ENCODE assay signal across 24 cellular contexts in the genomic region with DNA sequence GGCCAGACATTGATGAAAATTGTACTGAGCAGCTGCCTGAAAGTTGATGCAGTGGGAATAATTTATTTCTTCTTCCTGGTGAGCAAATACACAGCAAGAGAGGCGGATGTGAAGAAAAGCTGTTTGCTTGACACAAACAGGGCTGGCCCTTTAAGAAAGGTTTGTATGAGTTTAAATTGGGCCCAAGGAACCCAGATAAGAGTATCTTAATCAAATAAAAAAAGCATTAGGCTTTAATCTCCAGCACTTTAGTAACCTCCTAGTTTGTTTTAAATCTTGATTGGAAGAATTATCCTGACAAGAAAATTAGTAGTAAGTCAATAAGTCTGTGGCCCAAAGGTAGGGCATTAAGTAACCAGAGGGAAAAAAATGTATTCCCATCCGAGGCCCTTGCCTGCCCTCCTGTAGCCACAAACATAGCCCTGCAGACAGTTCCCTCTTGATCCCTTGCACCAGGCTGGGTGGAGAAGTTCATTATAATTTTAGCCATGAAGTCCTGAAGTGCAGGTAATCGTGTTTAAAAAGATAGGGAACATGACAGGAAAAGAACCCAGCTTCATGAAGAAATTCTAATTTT.
"Had no signal": no experiment of that assay in that cellular context is flagged by ENCODE, and none has a peak within 500 bp of the region (broad histone marks: within the 10 kb centered on the region; RNA-seq: fewer than 3 reads in every experiment).

No MANE protein-coding gene starts in this region.

- H3K36me3 Mint-ChIP-seq: activated CD8-positive, alpha-beta memory T cell treated with anti-CD3 and anti-CD28 coated beads, Interleukin-2, amount 10 ng/mL, durations not matched to agents 7 days and 5 days; activated naive CD4-positive, alpha-beta T cell treated with anti-CD3 and anti-CD28 coated beads, Interleukin-2, amount 50 U/mL, for 24 hours; mesothelial cell of epicardium; naive B cell; stimulated activated naive B cell treated with anti-CD40 and anti-IgM and Interleukin-4, amounts not matched to agents 10 μg/mL and 1 μg/mL and 100 μg/mL, for 72 hours had no signal

- H3K4me3 ChIP-seq: esophagus muscularis mucosa, right atrium auricular region, stomach, thyroid gland, upper lobe of left lung, vagina had no signal

- H3K4me1 ChIP-seq: esophagus muscularis mucosa, foreskin keratinocyte, right atrium auricular region, thyroid gland, upper lobe of left lung, vagina had no signal

- H3K9me3 Mint-ChIP-seq: activated B cell treated with CpG ODN at 0.5 μM for 24 hours; activated naive CD4-positive, alpha-beta T cell treated with anti-CD3 and anti-CD28 coated beads, Interleukin-2, amount 50 U/mL, for 24 hours; activated naive CD8-positive, alpha-beta T cell treated with anti-CD3 and anti-CD28 coated beads, Interleukin-2, amount 50 U/mL, for 24 hours; activated T-helper 2 cell treated with anti-CD3 and anti-CD28 coated beads, Interferon-gamma antibody, Interleukin-2, Interleukin-4, amounts not matched to agents 10 μg/mL and 5 μg/mL and 100 μg/mL, durations not matched to agents 14 hours and 24 hours and 36 hours; stimulated activated naive B cell treated with anti-CD40 and anti-IgM and Interleukin-4, amounts not matched to agents 10 μg/mL and 1 μg/mL and 100 μg/mL, for 72 hours had no signal

- H3K36me3 ChIP-seq: esophagus muscularis mucosa, right atrium auricular region, stomach, thyroid gland, upper lobe of left lung, vagina had no signal

- H3K27ac Mint-ChIP-seq: activated B cell treated with CpG ODN at 0.5 μM for 24 hours; activated CD8-positive, alpha-beta memory T cell treated with anti-CD3 and anti-CD28 coated beads, Interleukin-2, amount 10 ng/mL, durations not matched to agents 7 days and 5 days; activated CD8-positive, alpha-beta T cell treated with anti-CD3 and anti-CD28 coated beads, Interleukin-2, amount 10 ng/mL, durations not matched to agents 7 days and 5 days; activated naive CD4-positive, alpha-beta T cell treated with anti-CD3 and anti-CD28 coated beads, Interleukin-2, amount 50 U/mL, for 24 hours; activated naive CD8-positive, alpha-beta T cell treated with anti-CD3 and anti-CD28 coated beads, Interleukin-2, amount 50 U/mL, for 24 hours; activated T-helper 2 cell treated with anti-CD3 and anti-CD28 coated beads, Interferon-gamma antibody, Interleukin-2, Interleukin-4, amounts not matched to agents 10 μg/mL and 5 μg/mL and 100 μg/mL, durations not matched to agents 14 hours and 24 hours and 36 hours; mesothelial cell of epicardium; naive B cell; stimulated activated naive B cell treated with anti-CD40 and anti-IgM and Interleukin-4, amounts not matched to agents 10 μg/mL and 1 μg/mL and 100 μg/mL, for 72 hours; T-helper 17 cell had no signal

- H3K27ac ChIP-seq: esophagus muscularis mucosa, foreskin keratinocyte, right atrium auricular region, stomach, thyroid gland, upper lobe of left lung, vagina had no signal

- H3K27me3 ChIP-seq: foreskin keratinocyte, right atrium auricular region, thyroid gland, upper lobe of left lung, vagina had no signal

- DNase-seq: activated B cell treated with CpG ODN at 0.5 μM for 24 hours; activated CD8-positive, alpha-beta memory T cell treated with anti-CD3 and anti-CD28 coated beads, Interleukin-2, amount 10 ng/mL, durations not matched to agents 7 days and 5 days; activated CD8-positive, alpha-beta T cell treated with anti-CD3 and anti-CD28 coated beads, Interleukin-2, amount 10 ng/mL, durations not matched to agents 7 days and 5 days; activated naive CD8-positive, alpha-beta T cell treated with anti-CD3 and anti-CD28 coated beads, Interleukin-2, amount 50 U/mL, for 24 hours; activated T-cell treated with anti-CD3 and anti-CD28 coated beads, Interleukin-2, amount 50 U/mL, for 48 hours; dermis blood vessel endothelial cell; effector CD4-positive, alpha-beta T cell; foreskin keratinocyte; islet precursor cell; mammary epithelial cell; naive B cell; stimulated activated CD4-positive, alpha-beta T cell treated with anti-CD3 and anti-CD28 coated beads, Interleukin-15, amount 100 ng/mL, for 24 hours; stimulated activated CD4-positive, alpha-beta T cell treated with anti-CD3 and anti-CD28 coated beads, Interleukin-2, amount 100 ng/mL, for 24 hours; stimulated activated naive B cell treated with anti-CD40 and anti-IgM and Interleukin-4, amounts not matched to agents 10 μg/mL and 1 μg/mL and 100 μg/mL, for 72 hours; stomach; T-helper 17 cell; thyroid gland; upper lobe of left lung had no signal

- H3K27me3 Mint-ChIP-seq: activated B cell treated with CpG ODN at 0.5 μM for 24 hours; activated CD8-positive, alpha-beta memory T cell treated with anti-CD3 and anti-CD28 coated beads, Interleukin-2, amount 10 ng/mL, durations not matched to agents 7 days and 5 days; activated naive CD8-positive, alpha-beta T cell treated with anti-CD3 and anti-CD28 coated beads, Interleukin-2, amount 50 U/mL, for 24 hours had no signal

- H3K9me3 ChIP-seq: thyroid gland, upper lobe of left lung, vagina had no signal

- H3K4me1 Mint-ChIP-seq: activated B cell treated with CpG ODN at 0.5 μM for 24 hours; activated CD8-positive, alpha-beta memory T cell treated with anti-CD3 and anti-CD28 coated beads, Interleukin-2, amount 10 ng/mL, durations not matched to agents 7 days and 5 days; activated naive CD4-positive, alpha-beta T cell treated with anti-CD3 and anti-CD28 coated beads, Interleukin-2, amount 50 U/mL, for 24 hours; activated naive CD8-positive, alpha-beta T cell treated with anti-CD3 and anti-CD28 coated beads, Interleukin-2, amount 50 U/mL, for 24 hours; naive B cell; stimulated activated naive B cell treated with anti-CD40 and anti-IgM and Interleukin-4, amounts not matched to agents 10 μg/mL and 1 μg/mL and 100 μg/mL, for 72 hours; T-helper 17 cell had no signal

- H3K4me3 Mint-ChIP-seq: activated B cell treated with CpG ODN at 0.5 μM for 24 hours; activated CD8-positive, alpha-beta memory T cell treated with anti-CD3 and anti-CD28 coated beads, Interleukin-2, amount 10 ng/mL, durations not matched to agents 7 days and 5 days; activated CD8-positive, alpha-beta T cell treated with anti-CD3 and anti-CD28 coated beads, Interleukin-2, amount 10 ng/mL, durations not matched to agents 7 days and 5 days; activated naive CD4-positive, alpha-beta T cell treated with anti-CD3 and anti-CD28 coated beads, Interleukin-2, amount 50 U/mL, for 24 hours; activated naive CD8-positive, alpha-beta T cell treated with anti-CD3 and anti-CD28 coated beads, Interleukin-2, amount 50 U/mL, for 24 hours; mesothelial cell of epicardium; naive B cell; stimulated activated naive B cell treated with anti-CD40 and anti-IgM and Interleukin-4, amounts not matched to agents 10 μg/mL and 1 μg/mL and 100 μg/mL, for 72 hours; T-helper 17 cell had no signal
